13 cellular contexts compared by ENCODE assay signal in the genomic region with DNA sequence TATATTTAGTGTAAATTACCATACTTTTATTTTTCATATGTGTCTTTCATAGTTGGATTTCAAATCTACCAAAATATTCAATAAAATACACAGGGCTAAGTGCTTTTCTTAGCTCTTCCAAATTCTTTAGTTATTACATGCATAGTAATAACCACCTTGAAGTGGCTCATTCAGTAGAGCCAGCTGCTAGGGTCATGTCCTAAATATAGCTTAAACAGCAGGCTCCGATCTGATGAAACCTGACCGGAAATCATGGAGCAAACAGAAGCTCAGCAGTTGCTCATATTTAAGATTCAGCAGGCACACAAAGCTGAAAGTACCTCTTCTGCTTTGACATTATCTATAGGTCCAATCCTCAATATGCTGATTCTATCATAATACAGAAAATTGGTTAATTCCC.
A peak's percentile ranks its signal among the peaks of the same experiment; 100 is the strongest.
DNase-seq lines count a peak whose midpoint lies in the region; ATAC-seq and TF ChIP-seq lines count a peak whose summit lies in the region.
"Had no signal": no experiment of that assay in that cellular context is flagged by ENCODE, and none has a peak within 500 bp of the region (broad histone marks: within the 10 kb centered on the region; RNA-seq: fewer than 3 reads in every experiment).

No MANE protein-coding gene starts in this region.

- 50 to 53% methylated on average over 2 of the region's 2 CpGs for WGBS in upper lobe of left lung, 2 donors

- peak; percentile 80 for DNase-seq in DMS53 (lab: John Stamatoyannopoulos, UW)
- peak; percentile 32 for DNase-seq in NCI-H1105 treated with DMSO at 0.1 percent for 48 hours (lab: John Stamatoyannopoulos, UW)
- no peak for DNase-seq in PC-3
- DNase-seq in left ventricle myocardium superior: no peak
- DNase-seq in NCI-H2227 (lab: John Stamatoyannopoulos, UW; ENCODE audit: unreplicated experiment): no peak
- DNase-seq in ACHN: no peak
- no peak for DNase-seq in upper lobe of left lung
- DNase-seq in NCI-H1048 (lab: John Stamatoyannopoulos, UW): no peak
- DNase-seq: activated CD4-positive, alpha-beta T cell treated with anti-CD3 and anti-CD28 coated beads for 36 hours; amygdala; foreskin keratinocyte; stimulated activated naive CD4-positive, alpha-beta T cell had no signal

- intact Hi-C loops in PC-3 (cut with micrococcal nuclease): no loop called here
- intact Hi-C loops in left ventricle myocardium superior (cut with micrococcal nuclease): no loop called here

- no peaks in the 10 kb centered on the region for H3K79me2 ChIP-seq in PC-3 (ENCODE audit: low read length)

- H3K27ac ChIP-seq in PC-3 (ENCODE audit: low read length) (no peak overlapping the region), upper lobe of left lung (no peak overlapping the region)
- H3K27ac ChIP-seq: BLaER1 treated with 17β-estradiol and CSF1 and Interleukin-3, amounts not matched to agents 10 nM and 100 nM; foreskin keratinocyte had no signal

- no peaks in the 10 kb centered on the region for H3K9me3 ChIP-seq in PC-3 (ENCODE audit: low read length)
- H3K9me3 ChIP-seq in upper lobe of left lung: no peaks in the 10 kb centered on the region
- H3K9me3 ChIP-seq: BLaER1 treated with 17β-estradiol and CSF1 and Interleukin-3, amounts not matched to agents 10 nM and 100 nM had no signal

- H2AFZ ChIP-seq in PC-3 (ENCODE audit: low read length): peak overlapping the region; percentile 24; the same call in 1 of the 2 replicates

- TF ChIP-seq CTCF in PC-3 (conservative IDR thresholded peaks at IDR 0.05; ENCODE audit: low read depth, low read length) (no peak), upper lobe of left lung (IDR thresholded peaks at IDR 0.05) (no peak)

- H3K4me2 ChIP-seq in PC-3 (ENCODE audit: low read length): no peak overlapping the region
- H3K4me2 ChIP-seq: BLaER1 treated with 17β-estradiol and CSF1 and Interleukin-3, amounts not matched to agents 10 nM and 100 nM had no signal

- BruUV-seq in PC-3 (replicated peaks; lab: Mats Ljungman, UMichigan): no TSS peak

- H3K27me3 ChIP-seq in PC-3 (ENCODE audit: low read length) (no peaks in the 10 kb centered on the region), upper lobe of left lung (no peaks in the 10 kb centered on the region)
- H3K27me3 ChIP-seq: BLaER1 treated with 17β-estradiol and CSF1 and Interleukin-3, amounts not matched to agents 10 nM and 100 nM; foreskin keratinocyte had no signal

- H3K36me3 ChIP-seq in PC-3 (ENCODE audit: low read depth, low read length) (no peaks in the 10 kb centered on the region), upper lobe of left lung (no peaks in the 10 kb centered on the region)
- H3K36me3 ChIP-seq: BLaER1 treated with 17β-estradiol and CSF1 and Interleukin-3, amounts not matched to agents 10 nM and 100 nM had no signal

- TF ChIP-seq POLR2A in upper lobe of left lung (IDR thresholded peaks at IDR 0.05): no peak

- H3K9me2 ChIP-seq in PC-3 (replicated peaks; ENCODE audit: low read length): no peaks in the 10 kb centered on the region

- ATAC-seq in PC-3: no peak
- ATAC-seq in left ventricle myocardium superior: peak; percentile 89
- no peak for ATAC-seq in upper lobe of left lung (ENCODE audit: low FRiP score in 2 of 2)
- ATAC-seq: activated CD4-positive, alpha-beta T cell treated with anti-CD3 and anti-CD28 coated beads for 36 hours; foreskin keratinocyte had no signal

- CTCF ChIA-PET in PC-3 (lab: Charles Lee): no interaction called here

- H3K4me3 ChIP-seq in PC-3 (ENCODE audit: low read length) (no peak overlapping the region), upper lobe of left lung (no peak overlapping the region)
- H3K4me3 ChIP-seq: BLaER1 treated with 17β-estradiol and CSF1 and Interleukin-3, amounts not matched to agents 10 nM and 100 nM had no signal

- no peak for TF ChIP-seq EP300 in upper lobe of left lung (IDR thresholded peaks at IDR 0.05)

- no peak overlapping the region for H3K9ac ChIP-seq in PC-3 (ENCODE audit: low read length)
- H3K9ac ChIP-seq: BLaER1 treated with 17β-estradiol and CSF1 and Interleukin-3, amounts not matched to agents 10 nM and 100 nM had no signal

- in situ Hi-C loops in ACHN (cut with HindIII; ENCODE audit: low pct_ligation_motif_present, low pct_unique_long_range_greater_than_20kb, low sequenced_read_pairs): no loop called here

- no peaks in the 10 kb centered on the region for H3K4me1 ChIP-seq in PC-3 (ENCODE audit: insufficient read depth, low read length)
- no peaks in the 10 kb centered on the region for H3K4me1 ChIP-seq in upper lobe of left lung
- H3K4me1 ChIP-seq: BLaER1 treated with 17β-estradiol and CSF1 and Interleukin-3, amounts not matched to agents 10 nM and 100 nM; foreskin keratinocyte had no signal

- no peaks in the 10 kb centered on the region for H3F3A ChIP-seq in PC-3 (ENCODE audit: low read length, unreplicated experiment)

- no peaks in the 10 kb centered on the region for H4K20me1 ChIP-seq in PC-3 (ENCODE audit: low read length)
- H4K20me1 ChIP-seq: BLaER1 treated with 17β-estradiol and CSF1 and Interleukin-3, amounts not matched to agents 10 nM and 100 nM had no signal

- POLR2A ChIA-PET in PC-3 (lab: Charles Lee; ENCODE audit: unreplicated experiment): no interaction called here

Comparison
In these comparisons a context has a peak if more than half of its experiments do, and no peak if none do; other contexts are left out.
1. DNase-seq: peak in DMS53 (single experiment) and NCI-H1105 treated with DMSO at 0.1 percent for 48 hours (single experiment); none in PC-3 (single experiment), left ventricle myocardium superior (single experiment), NCI-H2227 (single experiment), ACHN (single experiment), upper lobe of left lung (0 of 2) and NCI-H1048 (single experiment).